In genomic region chr2:44135307-44135706, GRCh38 we compare ENCODE assay signal across 23 cellular contexts. TPM values are rescaled to one million over a fixed set of nuclear protein-coding genes. Genes with fewer than 3 reads are reported as not detected.
A peak's percentile ranks its signal among the peaks of the same experiment; 100 is the strongest.
DNase-seq lines count a peak whose midpoint lies in the region; ATAC-seq and TF ChIP-seq lines count a peak whose summit lies in the region.
"Had no signal": no experiment of that assay in that cellular context is flagged by ENCODE, and none has a peak within 500 bp of the region (broad histone marks: within the 10 kb centered on the region; RNA-seq: fewer than 3 reads in every experiment).

No MANE protein-coding gene starts in this region.

- H3K9me3 Mint-ChIP-seq in natural killer cell treated with Interleukin-12 subunit alpha and Interleukin-12 subunit beta and Interleukin-15 and Interleukin-18, amount 100 ng/mL, for 72 hours, result no peaks in the 10 kb centered on the region

- peaks cover 4 to 9% of the 10 kb centered on the region in 2 donors for H3K27me3 Mint-ChIP-seq in natural killer cell treated with Interleukin-12 subunit alpha and Interleukin-12 subunit beta and Interleukin-15 and Interleukin-18, amount 100 ng/mL, for 72 hours
- H3K27me3 Mint-ChIP-seq: activated CD4-positive, alpha-beta memory T cell treated with anti-CD3 and anti-CD28 coated beads for 36 hours; activated naive CD8-positive, alpha-beta T cell treated with anti-CD3 and anti-CD28 coated beads for 36 hours had no signal

- no peak overlapping the region for H3K4me3 ChIP-seq in ascending aorta
- peak overlapping the region; percentile 42 for H3K4me3 ChIP-seq in iPS-18a (ENCODE audit: low read length)
- no peak overlapping the region for H3K4me3 ChIP-seq in tibial artery
- H3K4me3 ChIP-seq in right cardiac atrium (ENCODE audit: low read length), result no peak overlapping the region
- H3K4me3 ChIP-seq: tibial nerve had no signal

- no peak overlapping the region for H3K27ac Mint-ChIP-seq in natural killer cell treated with Interleukin-12 subunit alpha and Interleukin-12 subunit beta and Interleukin-15 and Interleukin-18, amount 100 ng/mL, for 72 hours
- H3K27ac Mint-ChIP-seq: activated CD4-positive, alpha-beta memory T cell treated with anti-CD3 and anti-CD28 coated beads for 36 hours; activated naive CD8-positive, alpha-beta T cell treated with anti-CD3 and anti-CD28 coated beads for 36 hours; CD8-positive, alpha-beta T cell; stimulated activated naive CD8-positive, alpha-beta T cell treated with anti-CD3 and anti-CD28 coated beads, Interleukin-15, Interleukin-2, amounts not matched to agents 100 ng/mL and 50 ng/mL, for 24 hours had no signal

- intact Hi-C loops in ascending aorta (cut with DNase I) (no loop called here), tibial artery (cut with DNase I; ENCODE audit: low total_unique reads) (no loop called here), right cardiac atrium (cut with DNase I) (no loop called here)

- peak overlapping the region; percentile 51 to 66 for H3K27ac ChIP-seq in ascending aorta
- peak overlapping the region; percentile 99 for H3K27ac ChIP-seq in iPS-18a (ENCODE audit: low read length)
- peak overlapping the region; percentile 71 to 73 for H3K27ac ChIP-seq in tibial artery
- H3K27ac ChIP-seq in right cardiac atrium (ENCODE audit: low read length), result no peak overlapping the region
- H3K27ac ChIP-seq: tibial nerve had no signal

- H3K9me3 ChIP-seq in ascending aorta (no peaks in the 10 kb centered on the region), iPS-18a (ENCODE audit: control insufficient read depth, low read depth, low read length) (no peaks in the 10 kb centered on the region), tibial artery (no peaks in the 10 kb centered on the region), right cardiac atrium (ENCODE audit: control insufficient read depth, low read length) (no peaks in the 10 kb centered on the region)
- H3K9me3 ChIP-seq: tibial nerve had no signal

- no peaks in the 10 kb centered on the region for H3K36me3 Mint-ChIP-seq in natural killer cell treated with Interleukin-12 subunit alpha and Interleukin-12 subunit beta and Interleukin-15 and Interleukin-18, amount 100 ng/mL, for 72 hours
- H3K36me3 Mint-ChIP-seq: activated CD4-positive, alpha-beta memory T cell treated with anti-CD3 and anti-CD28 coated beads for 36 hours; activated naive CD8-positive, alpha-beta T cell treated with anti-CD3 and anti-CD28 coated beads for 36 hours; CD8-positive, alpha-beta T cell had no signal

- H3K36me3 ChIP-seq in ascending aorta, result no peaks in the 10 kb centered on the region
- no peaks in the 10 kb centered on the region for H3K36me3 ChIP-seq in iPS-18a (ENCODE audit: control insufficient read depth, low read depth, low read length)
- no peaks in the 10 kb centered on the region for H3K36me3 ChIP-seq in tibial artery
- H3K36me3 ChIP-seq: tibial nerve had no signal

- TF ChIP-seq CTCF in ascending aorta (IDR thresholded peaks at IDR 0.05) (no peak), tibial artery (IDR thresholded peaks at IDR 0.05) (no peak)

- H3K27me3 ChIP-seq in ascending aorta (no peaks in the 10 kb centered on the region), iPS-18a (ENCODE audit: control insufficient read depth, insufficient read depth, low read length) (no peaks in the 10 kb centered on the region), tibial artery (no peaks in the 10 kb centered on the region), right cardiac atrium (ENCODE audit: control insufficient read depth, insufficient read depth) (no peaks in the 10 kb centered on the region)
- H3K27me3 ChIP-seq: tibial nerve had no signal

- no peak for ATAC-seq in natural killer cell treated with Interleukin-12 subunit alpha and Interleukin-12 subunit beta and Interleukin-15 and Interleukin-18, amount 100 ng/mL, for 72 hours
- no peak for ATAC-seq in GM18870 (IDR thresholded peaks at IDR 0.05; ENCODE audit: unreplicated experiment)
- ATAC-seq in right cardiac atrium, result no peak
- ATAC-seq: CD8-positive, alpha-beta T cell; sciatic nerve had no signal

- peak overlapping the region; percentile 71 for H3K9ac ChIP-seq in iPS-18a (ENCODE audit: low read length)

- H3K4me3 Mint-ChIP-seq in natural killer cell treated with Interleukin-12 subunit alpha and Interleukin-12 subunit beta and Interleukin-15 and Interleukin-18, amount 100 ng/mL, for 72 hours, result no peak overlapping the region
- H3K4me3 Mint-ChIP-seq: activated CD4-positive, alpha-beta memory T cell treated with anti-CD3 and anti-CD28 coated beads for 36 hours; activated naive CD8-positive, alpha-beta T cell treated with anti-CD3 and anti-CD28 coated beads for 36 hours; CD8-positive, alpha-beta T cell; stimulated activated naive CD8-positive, alpha-beta T cell treated with anti-CD3 and anti-CD28 coated beads, Interleukin-15, Interleukin-2, amounts not matched to agents 100 ng/mL and 50 ng/mL, for 24 hours had no signal

- no peaks in the 10 kb centered on the region for H3K4me1 Mint-ChIP-seq in natural killer cell treated with Interleukin-12 subunit alpha and Interleukin-12 subunit beta and Interleukin-15 and Interleukin-18, amount 100 ng/mL, for 72 hours (ENCODE audit: low read depth in 2 of 2)

- DNase-seq in HCEC 1CT, result peak; percentile 7
- DNase-seq in ascending aorta (ENCODE audit: low spot score in 2 of 2), result no peak
- no peak for DNase-seq in tibial artery
- DNase-seq in natural killer cell treated with Interleukin-12 subunit alpha and Interleukin-12 subunit beta and Interleukin-15 and Interleukin-18, amount 100 ng/mL, for 72 hours (ENCODE audit: low spot score), result no peak
- no peak for DNase-seq in NK-92 (lab: John Stamatoyannopoulos, UW; ENCODE audit: unreplicated experiment)
- no peak for DNase-seq in right cardiac atrium
- DNase-seq: activated CD4-positive, alpha-beta memory T cell treated with anti-CD3 and anti-CD28 coated beads for 36 hours; activated naive CD8-positive, alpha-beta T cell treated with anti-CD3 and anti-CD28 coated beads for 36 hours; CD8-positive, alpha-beta T cell; cerebellar nuclear complex; DMS153; erythroblast; GDM1; NCI-H1048; NCI-H1694 treated with DMSO at 0.1 percent for 48 hours; NCI-H2227 treated with DMSO at 0.1 percent for 48 hours; NCI-H774; stimulated activated CD4-positive, alpha-beta T cell treated with anti-CD3 and anti-CD28 coated beads, Interleukin-15, amount 100 ng/mL, for 24 hours had no signal

- H3K4me1 ChIP-seq in ascending aorta (peaks cover 0 to 8% of the 10 kb centered on the region in 2 donors), iPS-18a (ENCODE audit: control insufficient read depth, low read depth, low read length) (peaks cover 50% of the 10 kb centered on the region), tibial artery (peaks cover 0 to 35% (median 24%) of the 10 kb centered on the region in 4 donors), right cardiac atrium (ENCODE audit: control insufficient read depth, insufficient read depth, low read length) (no peaks in the 10 kb centered on the region)
- H3K4me1 ChIP-seq: tibial nerve had no signal

RNA-seq across cellular contexts. Expression of gene PPM1B, which starts 33.4 kb away (rescaled TPM):
- total RNA-seq in ascending aorta, result 27.9 TPM
- total RNA-seq in natural killer cell treated with Interleukin-12 subunit alpha and Interleukin-12 subunit beta and Interleukin-15 and Interleukin-18, amount 100 ng/mL, for 72 hours, result 10 to 100 TPM; 44.8 to 75.5 TPM
- total RNA-seq in right cardiac atrium, result 10 to 100 TPM; 42.3 to 57.7 (median 44.8) TPM
- polyA plus RNA-seq in right cardiac atrium, result 26.7 TPM
